In the genomic region with DNA sequence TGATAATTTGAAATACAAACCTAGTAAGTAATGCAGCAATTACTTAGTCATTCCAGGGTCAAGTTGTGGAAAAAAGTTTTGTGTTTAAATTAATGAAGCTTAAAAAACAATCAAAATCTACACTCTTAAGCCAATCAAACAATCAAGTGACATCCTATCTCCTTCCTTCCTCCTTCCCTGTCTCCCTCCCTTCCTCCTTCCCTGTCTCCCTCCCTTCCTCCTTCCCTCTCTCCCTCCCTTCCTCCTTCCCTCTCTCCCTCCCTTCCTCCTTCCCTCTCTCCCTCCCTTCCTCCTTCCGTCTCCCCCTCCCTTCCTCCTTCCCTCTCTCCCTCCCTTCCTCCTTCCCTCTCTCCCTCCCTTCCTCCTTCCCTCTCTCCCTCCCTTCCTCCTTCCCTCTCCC, we compare ENCODE assay signal across 7 cellular contexts.
DNase-seq lines count a peak whose midpoint lies in the region; ATAC-seq, FAIRE-seq and TF ChIP-seq lines count a peak whose summit lies in the region.
"Not testable (repeated sequence)": the region's sequence is repeated elsewhere in the genome, so short reads cannot be mapped to it uniquely, and the experiment has no call there.

No MANE protein-coding gene starts in this region.

- not testable (repeated sequence) for H2AK5ac ChIP-seq in H9 (ENCODE audit: insufficient read length, low read length)

- not testable (repeated sequence) for H3K36me3 ChIP-seq in bronchial epithelial cell (ENCODE audit: control insufficient read depth, insufficient read depth, low read length); HepG2 (replicated peaks in 1 of 2; ENCODE audit: control insufficient read depth in 1 of 2, insufficient read depth in 2 of 2, low read length in 2 of 2)

- not testable (repeated sequence) for H3K79me1 ChIP-seq in H9 (ENCODE audit: insufficient read depth, low read depth, low read length, poor library complexity, severe bottlenecking)

- not testable (repeated sequence) for H3K27ac Mint-ChIP-seq in H9
- H3K27ac Mint-ChIP-seq in activated T-helper 17 cell treated with anti-CD3 and anti-CD28 coated beads, Interleukin-2, amount 50 U/mL, for 72 hours: peak overlapping the region; percentile 75
- H3K27ac Mint-ChIP-seq in stimulated activated effector memory CD8-positive, alpha-beta T cell treated with anti-CD3 and anti-CD28 coated beads, Interleukin-12 subunit alpha, Interleukin-12 subunit beta, amount 100 ng/mL, for 72 hours: peak overlapping the region; percentile 41

- not testable (repeated sequence) for H3K56ac ChIP-seq in H9 (ENCODE audit: insufficient read length, low read depth, low read length)

- not testable (repeated sequence) for H3K4me3 ChIP-seq in bronchial epithelial cell (ENCODE audit: low read depth, low read length); dorsolateral prefrontal cortex; HepG2 (replicated peaks in 1 of 3; ENCODE audit: insufficient read depth in 1 of 3, low read depth in 2 of 3, low read length in 3 of 3)

- CTCF ChIA-PET in HepG2 (lab: Yijun Ruan, JAX; ENCODE audit: low intra/inter-chr PET ratio, low total read pairs): not testable (repeated sequence)

- WGBS in H9 (ENCODE audit: extremely low coverage, insufficient read length, low lambda C conversion rate): no CpG with 5 or more reads among the region's 1 CpG
- WGBS in HepG2 (ENCODE audit: low lambda C conversion rate): 41% methylated on average over 1 of the region's 1 CpG

- not testable (repeated sequence) for DNase-seq in H9; bronchial epithelial cell (ENCODE audit: low read depth); dorsolateral prefrontal cortex; HepG2 (ENCODE audit: low spot score); stimulated activated effector memory CD8-positive, alpha-beta T cell treated with anti-CD3 and anti-CD28 coated beads, Interleukin-12 subunit alpha, Interleukin-12 subunit beta, amount 100 ng/mL, for 72 hours (ENCODE audit: low spot score in 2 of 2)
- DNase-seq in NCI-H2227 (lab: John Stamatoyannopoulos, UW; ENCODE audit: unreplicated experiment): peak; percentile 3

- BruUV-seq in HepG2 (replicated peaks; lab: Mats Ljungman, UMichigan): not testable (repeated sequence)

- H3K4me1 Mint-ChIP-seq in H9: peaks cover 14 to 17% of the 10 kb centered on the region in 2 experiments
- H3K4me1 Mint-ChIP-seq in activated T-helper 17 cell treated with anti-CD3 and anti-CD28 coated beads, Interleukin-2, amount 50 U/mL, for 72 hours: peaks cover 11% of the 10 kb centered on the region
- peaks cover 16% of the 10 kb centered on the region for H3K4me1 Mint-ChIP-seq in stimulated activated effector memory CD8-positive, alpha-beta T cell treated with anti-CD3 and anti-CD28 coated beads, Interleukin-12 subunit alpha, Interleukin-12 subunit beta, amount 100 ng/mL, for 72 hours

- H4K8ac ChIP-seq in H9 (replicated peaks; ENCODE audit: insufficient read length, low read depth, low read length): not testable (repeated sequence)

- not testable (repeated sequence) for H3K9me3 Mint-ChIP-seq in H9; activated T-helper 17 cell treated with anti-CD3 and anti-CD28 coated beads, Interleukin-2, amount 50 U/mL, for 72 hours; stimulated activated effector memory CD8-positive, alpha-beta T cell treated with anti-CD3 and anti-CD28 coated beads, Interleukin-12 subunit alpha, Interleukin-12 subunit beta, amount 100 ng/mL, for 72 hours

- in situ Hi-C loops in HepG2 (cut with HindIII; ENCODE audit: extremely low pct_ligation_motif_present, low pct_unique_long_range_greater_than_20kb): not testable (repeated sequence)

- H3K4ac ChIP-seq in H9 (ENCODE audit: low read depth, low read length): not testable (repeated sequence)

- intact Hi-C loops in dorsolateral prefrontal cortex (cut with DNase I): loop anchor here (2.0 to 10.0 kb wide), 2 partner anchors 29 to 105 kb away; no protein-coding TSS in a partner anchor
- intact Hi-C loops in HepG2 (cut with micrococcal nuclease; ENCODE audit: unreplicated experiment): not testable (repeated sequence)

- FAIRE-seq in bronchial epithelial cell (lab: Jason Lieb, UNC): peak; percentile 60
- not testable (repeated sequence) for FAIRE-seq in HepG2 (lab: Jason Lieb, UNC)

- H3T11ph ChIP-seq in H9 (ENCODE audit: low read length): not testable (repeated sequence)

- H4K5ac ChIP-seq in H9 (ENCODE audit: insufficient read length, low read depth, low read length): not testable (repeated sequence)

- not testable (repeated sequence) for H3K36me3 Mint-ChIP-seq in H9 (ENCODE audit: insufficient read depth in 1 of 3, low read depth in 3 of 3); activated T-helper 17 cell treated with anti-CD3 and anti-CD28 coated beads, Interleukin-2, amount 50 U/mL, for 72 hours (ENCODE audit: low read depth); stimulated activated effector memory CD8-positive, alpha-beta T cell treated with anti-CD3 and anti-CD28 coated beads, Interleukin-12 subunit alpha, Interleukin-12 subunit beta, amount 100 ng/mL, for 72 hours

- not testable (repeated sequence) for H2BK12ac ChIP-seq in H9 (ENCODE audit: insufficient read length, low read depth, low read length)

- not testable (repeated sequence) for H3K4me1 ChIP-seq in H9 (ENCODE audit: insufficient read depth, low read length); HepG2 (ENCODE audit: insufficient read depth, low read length)

- not testable (repeated sequence) for TF ChIP-seq RAD21 in HepG2 (CRISPR knock-in tag; IDR thresholded peaks at IDR 0.05)

- not testable (repeated sequence) for H2BK20ac ChIP-seq in H9 (ENCODE audit: low read depth, low read length, poor library complexity, severe bottlenecking)

- H3K9ac ChIP-seq in H9 (ENCODE audit: extremely low read depth, insufficient read length, low read length); HepG2 (ENCODE audit: insufficient read depth, low read depth, low read length): not testable (repeated sequence)

- H4K91ac ChIP-seq in H9 (ENCODE audit: insufficient read length, low read depth, low read length): not testable (repeated sequence)

- H3K4me3 Mint-ChIP-seq in H9; activated T-helper 17 cell treated with anti-CD3 and anti-CD28 coated beads, Interleukin-2, amount 50 U/mL, for 72 hours; stimulated activated effector memory CD8-positive, alpha-beta T cell treated with anti-CD3 and anti-CD28 coated beads, Interleukin-12 subunit alpha, Interleukin-12 subunit beta, amount 100 ng/mL, for 72 hours: not testable (repeated sequence)

- H3K18ac ChIP-seq in H9 (ENCODE audit: insufficient read length, low read depth, low read length): peak overlapping the region; percentile 75

- H3K27me3 ChIP-seq in H9 (ENCODE audit: insufficient read depth, low read length); HepG2 (ENCODE audit: control insufficient read depth in 1 of 2, insufficient read depth in 2 of 2, low read length in 2 of 2): not testable (repeated sequence)
- peaks cover 18% of the 10 kb centered on the region for H3K27me3 ChIP-seq in bronchial epithelial cell (ENCODE audit: control insufficient read depth, insufficient read depth, low read length)
- H3K27me3 ChIP-seq in dorsolateral prefrontal cortex: peaks cover 0 to 15% (median 0%) of the 10 kb centered on the region in 45 donors

- H3K27ac ChIP-seq in H9 (ENCODE audit: insufficient read length, low read depth, low read length); HepG2 (ENCODE audit: extremely low read length, insufficient read depth, low read length): not testable (repeated sequence)
- peak overlapping the region in 56 of 59 donors; percentile 46 to 100 (median 96) for H3K27ac ChIP-seq in dorsolateral prefrontal cortex

- H3K27me3 Mint-ChIP-seq in H9 (ENCODE audit: low read depth); activated T-helper 17 cell treated with anti-CD3 and anti-CD28 coated beads, Interleukin-2, amount 50 U/mL, for 72 hours: not testable (repeated sequence)

- not testable (repeated sequence) for H3K4me2 ChIP-seq in H9 (ENCODE audit: insufficient read depth, insufficient read length, low read length); HepG2 (ENCODE audit: low read depth, low read length)

- ATAC-seq in activated T-helper 17 cell treated with anti-CD3 and anti-CD28 coated beads, Interleukin-2, amount 50 U/mL, for 72 hours (replicated peaks); HepG2; stimulated activated effector memory CD8-positive, alpha-beta T cell treated with anti-CD3 and anti-CD28 coated beads, Interleukin-12 subunit alpha, Interleukin-12 subunit beta, amount 100 ng/mL, for 72 hours: not testable (repeated sequence)

- H2BK15ac ChIP-seq in H9 (ENCODE audit: low read depth, low read length): not testable (repeated sequence)

- not testable (repeated sequence) for H3K9me3 ChIP-seq in H9 (ENCODE audit: control insufficient read depth, low read depth, low read length); HepG2 (ENCODE audit: low read length)

- POLR2A ChIA-PET in HepG2 (lab: Yijun Ruan, JAX): not testable (repeated sequence)

- not testable (repeated sequence) for H2AFZ ChIP-seq in H9 (ENCODE audit: low read length); HepG2 (ENCODE audit: low read length)

- not testable (repeated sequence) for H3K23me2 ChIP-seq in H9 (ENCODE audit: insufficient read length, low read depth, low read length, poor library complexity, severe bottlenecking)

- H3K23ac ChIP-seq in H9 (ENCODE audit: insufficient read length, low read depth, low read length): not testable (repeated sequence)

- H2BK5ac ChIP-seq in H9 (ENCODE audit: insufficient read length, low read length): not testable (repeated sequence)

- not testable (repeated sequence) for H3K14ac ChIP-seq in H9 (ENCODE audit: insufficient read depth, low read length)

- not testable (repeated sequence) for TF ChIP-seq CTCF in H9 (conservative IDR thresholded peaks at IDR 0.05); bronchial epithelial cell (IDR thresholded peaks at IDR 0.05; ENCODE audit: insufficient read depth, low read length, severe bottlenecking); dorsolateral prefrontal cortex (IDR thresholded peaks at IDR 0.05 in 54 of 56, conservative IDR thresholded peaks at IDR 0.05 in 2 of 56; ENCODE audit: low read depth in 1 of 56, partially characterized antibody in 56 of 56); HepG2 (CRISPR knock-in tag; IDR thresholded peaks at IDR 0.05)

- H4K20me1 ChIP-seq in H9 (ENCODE audit: control insufficient read depth, insufficient read depth, insufficient read length); HepG2 (ENCODE audit: insufficient read depth, low read length): not testable (repeated sequence)

- not testable (repeated sequence) for H2BK120ac ChIP-seq in H9 (ENCODE audit: low read depth, low read length, poor library complexity, severe bottlenecking)

- H3K79me2 ChIP-seq in H9 (ENCODE audit: insufficient read depth, low read length); HepG2 (ENCODE audit: insufficient read depth, low read length): not testable (repeated sequence)

- TF ChIP-seq POLR2A in HepG2 (IDR thresholded peaks at IDR 0.05; ENCODE audit: insufficient read depth in 1 of 2, low read depth in 2 of 2, low read length in 2 of 2): not testable (repeated sequence)

- not testable (repeated sequence) for TF ChIP-seq EP300 in HepG2 (IDR thresholded peaks at IDR 0.05; ENCODE audit: low read depth in 2 of 2, low read length in 2 of 2); HepG2 (CRISPR knock-in tag; IDR thresholded peaks at IDR 0.05; ENCODE audit: borderline replicate concordance)
